8 cellular contexts compared by ENCODE assay signal in genomic region chrX:49043220-49043986, GRCh38. TPM values are rescaled to one million over a fixed set of nuclear protein-coding genes. Genes with fewer than 3 reads are reported as not detected.
DNase-seq lines count a peak whose midpoint lies in the region; ATAC-seq and TF ChIP-seq lines count a peak whose summit lies in the region.

Gene TFE3, minus strand, starts transcription at chrX:49043357. Its CDS starts 131 bp downstream, at chrX:49043226.

- H3K36me3 ChIP-seq in BLaER1 (peaks cover 9% of the 10 kb centered on the region), colonic mucosa (peaks cover 5% of the 10 kb centered on the region)

- H3K27ac ChIP-seq in BLaER1 = peak within 1 kb of the TSS; percentile 85
- H3K27ac ChIP-seq in colonic mucosa = peak within 1 kb of the TSS; percentile 90
- peak within 1 kb of the TSS; percentile 94 for H3K27ac ChIP-seq in layer of hippocampus (ENCODE audit: low read depth, low read length)

- DNase-seq in NCI-H526 treated with DMSO at 0.1 percent for 48 hours (lab: John Stamatoyannopoulos, UW) (peak; percentile 97), colonic mucosa (peak; percentile 96)
- peak; percentile 98 for DNase-seq in activated CD4-positive, alpha-beta T cell treated with anti-CD3 and anti-CD28 coated beads, Interleukin-2, amount 10 ng/mL, durations not matched to agents 24 days and 14 days
- peak; percentile 84 for DNase-seq in stimulated activated CD4-positive, alpha-beta T cell treated with anti-CD3 and anti-CD28 coated beads, Interleukin-1b, Interleukin-23, amount 100 ng/mL, for 4 hours (ENCODE audit: low read depth in 2 of 2)

- H3K4me2 ChIP-seq in BLaER1 = peak within 1 kb of the TSS; percentile 76

- H3K27me3 Mint-ChIP-seq in activated CD4-positive, alpha-beta T cell treated with anti-CD3 and anti-CD28 coated beads, Interleukin-2, amount 10 ng/mL, durations not matched to agents 24 days and 14 days = no peaks in the 10 kb centered on the region

- H4K20me1 ChIP-seq in BLaER1 = 0 out of 2 replicates have a peak, but pooled peaks cover 10% of the 10 kb centered on the region

- ATAC-seq in GM19328 (IDR thresholded peaks at IDR 0.05; ENCODE audit: unreplicated experiment) = peak; percentile 88
- ATAC-seq in HG03520 (IDR thresholded peaks at IDR 0.05; ENCODE audit: unreplicated experiment) = peak; percentile 90

- H3K27me3 ChIP-seq in BLaER1 (peaks cover 10% of the 10 kb centered on the region; the same call in 1 of the 2 replicates), colonic mucosa (no peaks in the 10 kb centered on the region), layer of hippocampus (ENCODE audit: control insufficient read depth, insufficient read depth, low read length) (no peaks in the 10 kb centered on the region)

- H3K27ac Mint-ChIP-seq in activated CD4-positive, alpha-beta T cell treated with anti-CD3 and anti-CD28 coated beads, Interleukin-2, amount 10 ng/mL, durations not matched to agents 24 days and 14 days = peak within 1 kb of the TSS; percentile 95

- intact Hi-C loops in activated CD4-positive, alpha-beta T cell treated with anti-CD3 and anti-CD28 coated beads, Interleukin-2, amount 10 ng/mL, durations not matched to agents 24 days and 14 days (cut with micrococcal nuclease) = loop anchor here (1.0 to 5.0 kb wide), 6 partner anchors 10 to 146 kb away; partner anchors contain the start of genes GRIPAP1, KCND1, PIM2 and PQBP1
- intact Hi-C loops in colonic mucosa (cut with DNase I) = no loop called here

- H3K4me3 Mint-ChIP-seq in activated CD4-positive, alpha-beta T cell treated with anti-CD3 and anti-CD28 coated beads, Interleukin-2, amount 10 ng/mL, durations not matched to agents 24 days and 14 days = peak within 1 kb of the TSS; percentile 88

- peaks cover 31% of the 10 kb centered on the region for H3K4me1 Mint-ChIP-seq in activated CD4-positive, alpha-beta T cell treated with anti-CD3 and anti-CD28 coated beads, Interleukin-2, amount 10 ng/mL, durations not matched to agents 24 days and 14 days

- H3K4me1 ChIP-seq in BLaER1 = peaks cover 37% of the 10 kb centered on the region
- H3K4me1 ChIP-seq in colonic mucosa = no peaks in the 10 kb centered on the region

- peak; percentile 36 for TF ChIP-seq CTCF in colonic mucosa (IDR thresholded peaks at IDR 0.05)

- H3K36me3 Mint-ChIP-seq in activated CD4-positive, alpha-beta T cell treated with anti-CD3 and anti-CD28 coated beads, Interleukin-2, amount 10 ng/mL, durations not matched to agents 24 days and 14 days (ENCODE audit: low read depth) = peaks cover 12% of the 10 kb centered on the region

- H3K4me3 ChIP-seq in BLaER1 (peak within 1 kb of the TSS; percentile 76), colonic mucosa (peak within 1 kb of the TSS; percentile 67)

- H3K9me3 ChIP-seq in BLaER1 = 0 out of 2 replicates have a peak, but pooled peaks cover 3% of the 10 kb centered on the region
- H3K9me3 ChIP-seq in colonic mucosa = no peaks in the 10 kb centered on the region

- peak within 1 kb of the TSS; percentile 87 for H3K9ac ChIP-seq in BLaER1
- peak within 1 kb of the TSS; percentile 75 to 90 for H3K9ac ChIP-seq in colonic mucosa (ENCODE audit: low read depth in 2 of 2, low read length in 2 of 2)

- H3K9me3 Mint-ChIP-seq in activated CD4-positive, alpha-beta T cell treated with anti-CD3 and anti-CD28 coated beads, Interleukin-2, amount 10 ng/mL, durations not matched to agents 24 days and 14 days = no peaks in the 10 kb centered on the region

RNA-seq across cellular contexts. Expression of gene TFE3, which starts in this region (rescaled TPM):
- total RNA-seq in activated CD4-positive, alpha-beta T cell treated with anti-CD3 and anti-CD28 coated beads, Interleukin-2, amount 10 ng/mL, durations not matched to agents 24 days and 14 days = 28.8 and 30.8 TPM in 2 replicates
- 10 to 100 TPM; 22.4 to 28.5 TPM for total RNA-seq in colonic mucosa

Comparison
In these comparisons a context has a peak if more than half of its experiments do, and no peak if none do; other contexts are left out.
1. Peak in every context shown above with its lines: DNase-seq, ATAC-seq, H3K4me3 ChIP-seq and H3K27ac ChIP-seq.